Comparison of ENCODE assay signal across 8 cellular contexts in genomic region chr11:72812604-72812967, GRCh38. TPM values are rescaled to one million over a fixed set of nuclear protein-coding genes. Genes with fewer than 3 reads are reported as not detected.
DNase-seq lines count a peak whose midpoint lies in the region; ATAC-seq and TF ChIP-seq lines count a peak whose summit lies in the region.

No MANE protein-coding gene starts in this region.

- DNase-seq in NCI-H2227 (lab: John Stamatoyannopoulos, UW; ENCODE audit: unreplicated experiment) (peak; percentile 58), NCI-H2227 treated with DMSO at 0.1 percent for 48 hours (lab: John Stamatoyannopoulos, UW) (no peak), NCI-H2196 treated with DMSO at 0.1 percent for 48 hours (lab: John Stamatoyannopoulos, UW; ENCODE audit: unreplicated experiment) (peak; percentile 30), foreskin keratinocyte (no peak), activated gamma-delta T cell (lab: John Stamatoyannopoulos, UW) (no peak), caudate nucleus (lab: John Stamatoyannopoulos, UW) (no peak)
- DNase-seq in natural killer cell treated with Interleukin-12 subunit alpha and Interleukin-12 subunit beta and Interleukin-15 and Interleukin-18, amount 100 ng/mL, for 72 hours (ENCODE audit: low spot score), result no peak

- H3K27me3 Mint-ChIP-seq in brain, result peaks cover 4% of the 10 kb centered on the region
- H3K27me3 Mint-ChIP-seq in natural killer cell treated with Interleukin-12 subunit alpha and Interleukin-12 subunit beta and Interleukin-15 and Interleukin-18, amount 100 ng/mL, for 72 hours, result no peaks in the 10 kb centered on the region

- peak overlapping the region; percentile 85 to 97 (median 90) for H3K27ac Mint-ChIP-seq in brain
- peak overlapping the region; percentile 97 for H3K27ac Mint-ChIP-seq in natural killer cell treated with Interleukin-12 subunit alpha and Interleukin-12 subunit beta and Interleukin-15 and Interleukin-18, amount 100 ng/mL, for 72 hours

- H3K4me1 ChIP-seq in foreskin keratinocyte, result peaks cover 10% of the 10 kb centered on the region

- H3K4me1 Mint-ChIP-seq in brain, result peaks cover 38% of the 10 kb centered on the region
- peaks cover 38 to 48% of the 10 kb centered on the region in 2 donors for H3K4me1 Mint-ChIP-seq in natural killer cell treated with Interleukin-12 subunit alpha and Interleukin-12 subunit beta and Interleukin-15 and Interleukin-18, amount 100 ng/mL, for 72 hours (ENCODE audit: low read depth in 2 of 2)

- H3K27ac ChIP-seq in foreskin keratinocyte, result no peak overlapping the region
- H3K27ac ChIP-seq in caudate nucleus (ENCODE audit: low read depth, low read length), result no peak overlapping the region

- no peak for ATAC-seq in natural killer cell treated with Interleukin-12 subunit alpha and Interleukin-12 subunit beta and Interleukin-15 and Interleukin-18, amount 100 ng/mL, for 72 hours
- no peak for ATAC-seq in foreskin keratinocyte

- H3K4me3 Mint-ChIP-seq in brain, result peak overlapping the region; percentile 87 to 96 (median 94)
- H3K4me3 Mint-ChIP-seq in natural killer cell treated with Interleukin-12 subunit alpha and Interleukin-12 subunit beta and Interleukin-15 and Interleukin-18, amount 100 ng/mL, for 72 hours, result peak overlapping the region; percentile 98

- TF ChIP-seq CTCF in brain (conservative IDR thresholded peaks at IDR 0.05) (no peak), foreskin keratinocyte (conservative IDR thresholded peaks at IDR 0.05) (no peak)

- peaks cover 16% of the 10 kb centered on the region for H3K36me3 Mint-ChIP-seq in brain
- peaks cover 5% of the 10 kb centered on the region for H3K36me3 Mint-ChIP-seq in natural killer cell treated with Interleukin-12 subunit alpha and Interleukin-12 subunit beta and Interleukin-15 and Interleukin-18, amount 100 ng/mL, for 72 hours

- no peaks in the 10 kb centered on the region for H3K9me3 Mint-ChIP-seq in brain
- H3K9me3 Mint-ChIP-seq in natural killer cell treated with Interleukin-12 subunit alpha and Interleukin-12 subunit beta and Interleukin-15 and Interleukin-18, amount 100 ng/mL, for 72 hours, result no peaks in the 10 kb centered on the region

- no peaks in the 10 kb centered on the region for H3K27me3 ChIP-seq in foreskin keratinocyte

RNA-seq across cellular contexts. Expression of gene ATG16L2, which starts 1.6 kb away (rescaled TPM):
- 6.2 TPM for polyA plus RNA-seq in brain (ENCODE audit: insufficient read depth, low read depth, low replicate concordance)
- 100 to 1,000 TPM in 1 of 2 donors, 10 to 100 TPM in 1; 74.7 to 113 TPM for total RNA-seq in natural killer cell treated with Interleukin-12 subunit alpha and Interleukin-12 subunit beta and Interleukin-15 and Interleukin-18, amount 100 ng/mL, for 72 hours
- total RNA-seq in foreskin keratinocyte, result 13.1 and 15.0 TPM in 2 replicates
- 12.5 and 12.8 TPM in 2 replicates for polyA plus RNA-seq in foreskin keratinocyte

RNA-seq across cellular contexts. Expression of gene STARD10, which starts 18.7 kb away (rescaled TPM):
- 109 TPM for polyA plus RNA-seq in brain (ENCODE audit: insufficient read depth, low read depth, low replicate concordance)
- 10 to 100 TPM in 1 of 2 donors, 1 to 10 TPM in 1; 9.5 to 17.8 TPM for total RNA-seq in natural killer cell treated with Interleukin-12 subunit alpha and Interleukin-12 subunit beta and Interleukin-15 and Interleukin-18, amount 100 ng/mL, for 72 hours
- 77.4 and 80.2 TPM in 2 replicates for total RNA-seq in foreskin keratinocyte
- polyA plus RNA-seq in foreskin keratinocyte, result 110 and 113 TPM in 2 replicates

Comparison
In these comparisons a context has a peak if more than half of its experiments do, and no peak if none do; other contexts are left out.
1. DNase-seq: peak in NCI-H2227 (single experiment) and NCI-H2196 treated with DMSO at 0.1 percent for 48 hours (single experiment); none in NCI-H2227 treated with DMSO at 0.1 percent for 48 hours (single experiment), natural killer cell treated with Interleukin-12 subunit alpha and Interleukin-12 subunit beta and Interleukin-15 and Interleukin-18, amount 100 ng/mL, for 72 hours (single experiment), foreskin keratinocyte (0 of 2), activated gamma-delta T cell (single experiment) and caudate nucleus (0 of 61).